10 cellular contexts compared by ENCODE assay signal in the genomic region with DNA sequence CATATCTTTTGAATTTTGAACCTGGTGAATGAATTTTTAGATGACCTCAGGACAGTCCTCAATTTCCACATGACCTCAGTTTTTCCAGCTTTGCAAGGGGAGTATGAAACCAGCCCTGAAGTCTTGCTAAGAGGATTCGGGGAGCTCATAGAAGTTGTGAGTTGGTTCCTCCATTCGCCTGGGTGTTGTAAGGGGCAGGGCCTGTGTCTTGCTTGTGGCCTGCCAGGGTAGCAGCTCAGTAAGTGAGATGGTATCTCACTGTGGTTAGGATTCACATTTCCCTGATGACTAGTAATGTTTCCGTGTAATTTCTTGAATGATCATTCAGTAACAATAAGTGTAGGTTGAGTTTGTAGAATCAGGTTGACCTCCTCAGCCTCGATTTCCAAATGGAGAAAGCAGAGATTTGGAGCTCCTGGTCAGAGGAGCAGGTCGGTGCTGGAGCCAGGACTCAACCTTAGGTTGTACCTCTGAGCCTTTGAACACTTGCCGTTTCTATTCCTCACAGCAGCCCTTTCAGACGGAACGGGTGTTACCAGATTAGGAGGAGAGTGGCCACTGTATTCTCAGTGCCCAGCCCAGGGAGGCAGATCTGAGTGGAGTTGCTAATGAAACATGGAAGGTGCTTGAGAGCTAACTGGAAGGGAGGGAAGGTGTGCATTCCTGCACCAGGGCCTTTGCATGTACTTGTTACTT. TPM values are rescaled to one million over a fixed set of nuclear protein-coding genes. Genes with fewer than 3 reads are reported as not detected.
DNase-seq lines count a peak whose midpoint lies in the region; ATAC-seq and TF ChIP-seq lines count a peak whose summit lies in the region.
"Had no signal": no experiment of that assay in that cellular context is flagged by ENCODE, and none has a peak within 500 bp of the region (broad histone marks: within the 10 kb centered on the region; RNA-seq: fewer than 3 reads in every experiment).

No MANE protein-coding gene starts in this region.

- no peak overlapping the region for H3K27ac ChIP-seq in CD8-positive, alpha-beta T cell (ENCODE audit: low read depth, low read length)
- H3K27ac ChIP-seq in gastroesophageal sphincter (peak overlapping the region in 1 of 4 donors; percentile 56), adrenal gland (no peak overlapping the region)

- ATAC-seq in CD8-positive, alpha-beta T cell = peak; percentile 92
- ATAC-seq in activated naive CD8-positive, alpha-beta T cell treated with anti-CD3 and anti-CD28 coated beads, Interleukin-2, amount 50 U/mL, for 24 hours = peak; percentile 99
- ATAC-seq in natural killer cell treated with Interleukin-12 subunit alpha and Interleukin-12 subunit beta and Interleukin-15 and Interleukin-18, amount 100 ng/mL, for 72 hours = peak; percentile 97 to 98
- ATAC-seq in gastroesophageal sphincter = no peak
- ATAC-seq: left cardiac atrium had no signal

- 77 to 79% methylated on average over 5 to 8 of the region's 8 CpGs for WGBS in gastroesophageal sphincter (ENCODE audit: low coverage in 1 of 2), 2 donors
- WGBS in adrenal gland, 4 donors = 81 to 89% (median 88%) methylated on average over 8 of the region's 8 CpGs

- H3K27ac Mint-ChIP-seq in CD8-positive, alpha-beta T cell = peak overlapping the region; percentile 33
- H3K27ac Mint-ChIP-seq in activated naive CD8-positive, alpha-beta T cell treated with anti-CD3 and anti-CD28 coated beads, Interleukin-2, amount 50 U/mL, for 24 hours = peak overlapping the region; percentile 100
- H3K27ac Mint-ChIP-seq in natural killer cell treated with Interleukin-12 subunit alpha and Interleukin-12 subunit beta and Interleukin-15 and Interleukin-18, amount 100 ng/mL, for 72 hours = peak overlapping the region; percentile 91 to 98
- H3K27ac Mint-ChIP-seq in Calu3 (ENCODE audit: unreplicated experiment) = no peak overlapping the region

- no peak overlapping the region for H3K4me3 Mint-ChIP-seq in CD8-positive, alpha-beta T cell
- peak overlapping the region; percentile 80 for H3K4me3 Mint-ChIP-seq in activated naive CD8-positive, alpha-beta T cell treated with anti-CD3 and anti-CD28 coated beads, Interleukin-2, amount 50 U/mL, for 24 hours
- H3K4me3 Mint-ChIP-seq in natural killer cell treated with Interleukin-12 subunit alpha and Interleukin-12 subunit beta and Interleukin-15 and Interleukin-18, amount 100 ng/mL, for 72 hours = peak overlapping the region; percentile 89
- H3K4me3 Mint-ChIP-seq in Calu3 (ENCODE audit: low read depth, unreplicated experiment) = no peak overlapping the region

- no peaks in the 10 kb centered on the region for H3K27me3 Mint-ChIP-seq in CD8-positive, alpha-beta T cell (ENCODE audit: low read depth)
- H3K27me3 Mint-ChIP-seq in activated naive CD8-positive, alpha-beta T cell treated with anti-CD3 and anti-CD28 coated beads, Interleukin-2, amount 50 U/mL, for 24 hours = no peaks in the 10 kb centered on the region
- H3K27me3 Mint-ChIP-seq in natural killer cell treated with Interleukin-12 subunit alpha and Interleukin-12 subunit beta and Interleukin-15 and Interleukin-18, amount 100 ng/mL, for 72 hours = no peaks in the 10 kb centered on the region
- no peaks in the 10 kb centered on the region for H3K27me3 Mint-ChIP-seq in Calu3 (ENCODE audit: unreplicated experiment)

- peaks cover 32% of the 10 kb centered on the region for H3K4me1 Mint-ChIP-seq in CD8-positive, alpha-beta T cell (ENCODE audit: low read depth)
- peaks cover 58% of the 10 kb centered on the region for H3K4me1 Mint-ChIP-seq in activated naive CD8-positive, alpha-beta T cell treated with anti-CD3 and anti-CD28 coated beads, Interleukin-2, amount 50 U/mL, for 24 hours
- H3K4me1 Mint-ChIP-seq in natural killer cell treated with Interleukin-12 subunit alpha and Interleukin-12 subunit beta and Interleukin-15 and Interleukin-18, amount 100 ng/mL, for 72 hours (ENCODE audit: low read depth in 2 of 2) = peaks cover 39 to 49% of the 10 kb centered on the region in 2 donors
- H3K4me1 Mint-ChIP-seq in Calu3 (ENCODE audit: low read depth, unreplicated experiment) = peaks cover 5% of the 10 kb centered on the region

- TF ChIP-seq EP300 in gastroesophageal sphincter (IDR thresholded peaks at IDR 0.05) = no peak

- TF ChIP-seq POLR2A in gastroesophageal sphincter (IDR thresholded peaks at IDR 0.05) = no peak
- no peak for TF ChIP-seq POLR2A in adrenal gland (IDR thresholded peaks at IDR 0.05)

- TF ChIP-seq CTCF in CD8-positive, alpha-beta T cell (IDR thresholded peaks at IDR 0.05) = no peak
- no peak for TF ChIP-seq CTCF in Calu3 (IDR thresholded peaks at IDR 0.05; ENCODE audit: unreplicated experiment)
- TF ChIP-seq CTCF in gastroesophageal sphincter (IDR thresholded peaks at IDR 0.05) = no peak
- no peak for TF ChIP-seq CTCF in adrenal gland (IDR thresholded peaks at IDR 0.05)

- H3K9me3 ChIP-seq in CD8-positive, alpha-beta T cell (ENCODE audit: low read length) = no peaks in the 10 kb centered on the region
- H3K9me3 ChIP-seq in MG63 = no peaks in the 10 kb centered on the region
- no peaks in the 10 kb centered on the region for H3K9me3 ChIP-seq in gastroesophageal sphincter
- H3K9me3 ChIP-seq in adrenal gland (replicated peaks in 1 of 3) = no peaks in the 10 kb centered on the region

- peaks cover 36% of the 10 kb centered on the region for H3K36me3 Mint-ChIP-seq in CD8-positive, alpha-beta T cell
- peaks cover 31% of the 10 kb centered on the region for H3K36me3 Mint-ChIP-seq in activated naive CD8-positive, alpha-beta T cell treated with anti-CD3 and anti-CD28 coated beads, Interleukin-2, amount 50 U/mL, for 24 hours (ENCODE audit: low read depth)
- H3K36me3 Mint-ChIP-seq in natural killer cell treated with Interleukin-12 subunit alpha and Interleukin-12 subunit beta and Interleukin-15 and Interleukin-18, amount 100 ng/mL, for 72 hours = no peaks in the 10 kb centered on the region
- H3K36me3 Mint-ChIP-seq in Calu3 (ENCODE audit: insufficient read depth, unreplicated experiment) = peaks cover 20% of the 10 kb centered on the region

- CTCF ChIA-PET in CD8-positive, alpha-beta T cell (lab: Charles Lee) = interaction anchor here (0.6 to 2.3 kb wide), 4 partner anchors 27 to 155 kb away, joined by 3 to 8 read pairs (median 3); no protein-coding TSS in a partner anchor
- CTCF ChIA-PET in Calu3 (lab: Charles Lee) = no interaction called here

- H3K4me1 ChIP-seq in CD8-positive, alpha-beta T cell (ENCODE audit: insufficient read depth, low read length) = peaks cover 8% of the 10 kb centered on the region
- peaks cover 0 to 26% (median 0%) of the 10 kb centered on the region in 3 donors for H3K4me1 ChIP-seq in gastroesophageal sphincter
- peaks cover 0 to 8% of the 10 kb centered on the region in 2 donors for H3K4me1 ChIP-seq in adrenal gland (replicated peaks in 1 of 2)

- DNase-seq in CD8-positive, alpha-beta T cell = peak in 3 of 7 experiments; percentile 36 to 57 (median 41)
- DNase-seq in T-helper 1 cell = peak in 3 of 5 donors; percentile 17 to 80 (median 19)
- DNase-seq in activated naive CD8-positive, alpha-beta T cell treated with anti-CD3 and anti-CD28 coated beads, Interleukin-2, amount 50 U/mL, for 24 hours = peak; percentile 71
- peak; percentile 84 for DNase-seq in natural killer cell treated with Interleukin-12 subunit alpha and Interleukin-12 subunit beta and Interleukin-15 and Interleukin-18, amount 100 ng/mL, for 72 hours (ENCODE audit: low spot score)
- DNase-seq in Calu3 = no peak
- DNase-seq in MG63 = no peak
- DNase-seq in adrenal gland = no peak
- DNase-seq: DMS 273 treated with DMSO at 0.1 percent for 48 hours, left cardiac atrium had no signal

- no peaks in the 10 kb centered on the region for H3K9me3 Mint-ChIP-seq in CD8-positive, alpha-beta T cell
- no peaks in the 10 kb centered on the region for H3K9me3 Mint-ChIP-seq in activated naive CD8-positive, alpha-beta T cell treated with anti-CD3 and anti-CD28 coated beads, Interleukin-2, amount 50 U/mL, for 24 hours
- H3K9me3 Mint-ChIP-seq in natural killer cell treated with Interleukin-12 subunit alpha and Interleukin-12 subunit beta and Interleukin-15 and Interleukin-18, amount 100 ng/mL, for 72 hours = no peaks in the 10 kb centered on the region
- no peaks in the 10 kb centered on the region for H3K9me3 Mint-ChIP-seq in Calu3 (ENCODE audit: low read depth, unreplicated experiment)

- intact Hi-C loops in CD8-positive, alpha-beta T cell (cut with DNase I, micrococcal nuclease) = loop anchor here in 1 of 2 experiments (2.0 kb wide), 1 partner anchor 14 kb away; a partner anchor contains a TSS
- intact Hi-C loops in Calu3 (cut with micrococcal nuclease; ENCODE audit: unreplicated experiment) = no loop called here
- intact Hi-C loops in adrenal gland (cut with DNase I) = no loop called here

- peaks cover 11% of the 10 kb centered on the region for H3K36me3 ChIP-seq in CD8-positive, alpha-beta T cell (ENCODE audit: insufficient read depth, low read length)
- peaks cover 92% of the 10 kb centered on the region for H3K36me3 ChIP-seq in MG63
- H3K36me3 ChIP-seq in gastroesophageal sphincter = peaks cover 0 to 26% of the 10 kb centered on the region in 2 donors
- H3K36me3 ChIP-seq in adrenal gland (replicated peaks in 1 of 2) = peaks cover 0 to 25% of the 10 kb centered on the region in 2 donors

- H3K27me3 ChIP-seq in CD8-positive, alpha-beta T cell (ENCODE audit: insufficient read depth, low read length) = no peaks in the 10 kb centered on the region
- H3K27me3 ChIP-seq in MG63 = no peaks in the 10 kb centered on the region
- no peaks in the 10 kb centered on the region for H3K27me3 ChIP-seq in gastroesophageal sphincter
- H3K27me3 ChIP-seq in adrenal gland = no peaks in the 10 kb centered on the region

- no peak overlapping the region for H3K4me3 ChIP-seq in CD8-positive, alpha-beta T cell (ENCODE audit: low read depth, low read length)
- H3K4me3 ChIP-seq in MG63 = no peak overlapping the region
- no peak overlapping the region for H3K4me3 ChIP-seq in gastroesophageal sphincter
- H3K4me3 ChIP-seq in adrenal gland = no peak overlapping the region

- POLR2A ChIA-PET in CD8-positive, alpha-beta T cell (lab: Charles Lee) = interaction anchor here (1.1 kb wide), 1 partner anchor 20 kb away, joined by 3 read pairs; no protein-coding TSS in a partner anchor

- no TSS peak for BruUV-seq in Calu3 (replicated peaks; lab: Mats Ljungman, UMichigan)

RNA-seq across cellular contexts. Expression of a gene that starts 14.6 kb away (rescaled TPM):
- 10 to 100 TPM; 16.8 to 20.8 TPM for total RNA-seq in CD8-positive, alpha-beta T cell
- total RNA-seq in natural killer cell treated with Interleukin-12 subunit alpha and Interleukin-12 subunit beta and Interleukin-15 and Interleukin-18, amount 100 ng/mL, for 72 hours = 100 to 1,000 TPM; 129 to 138 TPM
- total RNA-seq in Calu3 (2022) = 80.9 and 83.1 TPM in 2 replicates
- total RNA-seq in MG63 (2014; rRNA removed; shearing (Covaris generic); ENCODE audit: low replicate concordance) = 44.6 and 96.4 TPM in 2 replicates
- 10 to 100 TPM; 23.8 to 55.2 (median 26.2) TPM for total RNA-seq in gastroesophageal sphincter
- total RNA-seq in adrenal gland = 10 to 100 TPM; 26.7 to 67.0 (median 48.0) TPM
- polyA plus RNA-seq in adrenal gland = 10 to 100 TPM; 12.4 to 47.7 (median 14.8) TPM

RNA-seq across cellular contexts. Expression of a gene that starts 16.1 kb away (rescaled TPM):
- 10 to 100 TPM; 76.4 to 77.2 TPM for total RNA-seq in CD8-positive, alpha-beta T cell
- total RNA-seq in natural killer cell treated with Interleukin-12 subunit alpha and Interleukin-12 subunit beta and Interleukin-15 and Interleukin-18, amount 100 ng/mL, for 72 hours = 100 to 1,000 TPM in 1 of 2 donors, 10 to 100 TPM in 1; 54.6 to 120 TPM
- total RNA-seq in Calu3 (2022) = 36.5 and 40.2 TPM in 2 replicates
- total RNA-seq in MG63 (2014; rRNA removed; shearing (Covaris generic); ENCODE audit: low replicate concordance) = 127 and 172 TPM in 2 replicates
- total RNA-seq in gastroesophageal sphincter = 10 to 100 TPM; 25.7 to 30.0 (median 28.7) TPM
- total RNA-seq in adrenal gland = 10 to 100 TPM; 13.4 to 48.0 (median 35.4) TPM
- polyA plus RNA-seq in adrenal gland = 100 to 1,000 TPM in 2 of 3 donors, 10 to 100 TPM in 1; 15.5 to 229 (median 120) TPM

RNA-seq across cellular contexts. Expression of a gene that starts 17.6 kb away (rescaled TPM):
- 10 to 100 TPM; 35.7 to 37.5 TPM for total RNA-seq in CD8-positive, alpha-beta T cell
- total RNA-seq in natural killer cell treated with Interleukin-12 subunit alpha and Interleukin-12 subunit beta and Interleukin-15 and Interleukin-18, amount 100 ng/mL, for 72 hours = 10 to 100 TPM; 48.1 to 62.5 TPM
- total RNA-seq in Calu3 (2022) (52.3 and 52.7 TPM in 2 replicates), gastroesophageal sphincter (10 to 100 TPM; 45.1 to 69.0 (median 53.0) TPM), adrenal gland (10 to 100 TPM; 30.5 to 90.7 (median 65.0) TPM)
- 281 and 371 TPM in 2 replicates for total RNA-seq in MG63 (2014; rRNA removed; shearing (Covaris generic); ENCODE audit: low replicate concordance)
- 100 to 1,000 TPM in 2 of 3 donors, 10 to 100 TPM in 1; 16.0 to 182 (median 159) TPM for polyA plus RNA-seq in adrenal gland

RNA-seq across cellular contexts. Expression of a gene that starts 17.6 kb away (rescaled TPM):
- 100 to 1,000 TPM; 223 to 229 TPM for total RNA-seq in CD8-positive, alpha-beta T cell
- 100 to 1,000 TPM; 106 to 117 TPM for total RNA-seq in natural killer cell treated with Interleukin-12 subunit alpha and Interleukin-12 subunit beta and Interleukin-15 and Interleukin-18, amount 100 ng/mL, for 72 hours
- total RNA-seq in Calu3 (2022) = 96.3 and 108 TPM in 2 replicates
- total RNA-seq in MG63 (2014; rRNA removed; shearing (Covaris generic); ENCODE audit: low replicate concordance) = 39.0 and 80.1 TPM in 2 replicates
- 10 to 100 TPM; 33.8 to 62.1 (median 48.0) TPM for total RNA-seq in gastroesophageal sphincter
- 100 to 1,000 TPM in 2 of 8 donors, 10 to 100 TPM in 6; 36.4 to 121 (median 61.8) TPM for total RNA-seq in adrenal gland
- 100 to 1,000 TPM in 1 of 3 donors, 10 to 100 TPM in 1, 1 to 10 TPM in 1; 7.4 to 120 (median 97.1) TPM for polyA plus RNA-seq in adrenal gland

RNA-seq across cellular contexts. Expression of a gene that starts 30.0 kb away (rescaled TPM):
- total RNA-seq in CD8-positive, alpha-beta T cell = under 1 TPM; 0.81 to 0.92 TPM
- total RNA-seq in natural killer cell treated with Interleukin-12 subunit alpha and Interleukin-12 subunit beta and Interleukin-15 and Interleukin-18, amount 100 ng/mL, for 72 hours = 1 to 10 TPM in 1 of 2 donors, under 1 TPM in 1; 0.86 to 1.4 TPM
- total RNA-seq in Calu3 (2022) = 0.32 TPM in 1 of 2 replicates, not detected in the other
- total RNA-seq in MG63 (2014; rRNA removed; shearing (Covaris generic); ENCODE audit: low replicate concordance) = not detected in 2 replicates
- 10 to 100 TPM in 2 of 4 donors, 1 to 10 TPM in 2; 9.9 to 11.8 (median 10.8) TPM for total RNA-seq in gastroesophageal sphincter
- 10 to 100 TPM in 5 of 8 donors, 1 to 10 TPM in 3; 4.3 to 22.5 (median 13.2) TPM for total RNA-seq in adrenal gland
- 10 to 100 TPM in 1 of 3 donors, 1 to 10 TPM in 1, under 1 TPM in 1; 0.38 to 18.7 (median 7.9) TPM for polyA plus RNA-seq in adrenal gland

Comparison
In these comparisons a context has a peak if more than half of its experiments do, and no peak if none do; other contexts are left out.
1. DNase-seq: peak in T-helper 1 cell (3 of 5), activated naive CD8-positive, alpha-beta T cell treated with anti-CD3 and anti-CD28 coated beads, Interleukin-2, amount 50 U/mL, for 24 hours (single experiment) and natural killer cell treated with Interleukin-12 subunit alpha and Interleukin-12 subunit beta and Interleukin-15 and Interleukin-18, amount 100 ng/mL, for 72 hours (single experiment); none in Calu3 (single experiment), MG63 (single experiment) and adrenal gland (0 of 7).
2. H3K4me3 Mint-ChIP-seq: peak in activated naive CD8-positive, alpha-beta T cell treated with anti-CD3 and anti-CD28 coated beads, Interleukin-2, amount 50 U/mL, for 24 hours (single experiment) and natural killer cell treated with Interleukin-12 subunit alpha and Interleukin-12 subunit beta and Interleukin-15 and Interleukin-18, amount 100 ng/mL, for 72 hours (single experiment); none in CD8-positive, alpha-beta T cell (single experiment) and Calu3 (single experiment).